ENCODE assay signal across 9 cellular contexts in the genomic region with DNA sequence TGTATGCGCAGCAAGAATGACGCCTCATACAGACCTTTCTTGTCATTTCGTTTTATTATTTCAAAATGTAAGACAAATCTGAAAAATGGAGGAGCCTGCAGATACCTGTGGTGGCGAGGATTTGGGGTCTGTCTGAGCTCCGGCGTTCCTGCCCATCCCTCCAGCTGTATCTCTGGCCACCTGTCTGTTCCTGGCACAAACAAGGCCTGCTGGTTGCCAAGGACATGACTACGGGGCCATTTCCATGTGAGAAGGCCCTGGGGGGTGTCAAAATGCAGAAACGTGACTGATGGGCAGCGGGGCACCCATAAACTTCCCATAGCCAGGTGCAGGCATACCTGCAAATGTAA. TPM values are rescaled to one million over a fixed set of nuclear protein-coding genes. Genes with fewer than 3 reads are reported as not detected.
DNase-seq lines count a peak whose midpoint lies in the region; ATAC-seq, FAIRE-seq and TF ChIP-seq lines count a peak whose summit lies in the region.
"Had no signal": no experiment of that assay in that cellular context is flagged by ENCODE, and none has a peak within 500 bp of the region (broad histone marks: within the 10 kb centered on the region; RNA-seq: fewer than 3 reads in every experiment).

No MANE protein-coding gene starts in this region.

- no peaks in the 10 kb centered on the region for H3K9me2 ChIP-seq in MM.1S (replicated peaks; ENCODE audit: insufficient read depth, low read length)

- H2AK5ac ChIP-seq in trophoblast cell (ENCODE audit: low read length) = no peak overlapping the region

- ATAC-seq in GM21619 (IDR thresholded peaks at IDR 0.05; ENCODE audit: unreplicated experiment) = no peak
- no peak for ATAC-seq in GM21360 (IDR thresholded peaks at IDR 0.05; ENCODE audit: unreplicated experiment)

- H3K23ac ChIP-seq in trophoblast cell (ENCODE audit: low read length) = no peak overlapping the region

- H3K4me1 ChIP-seq in MM.1S (ENCODE audit: low read length) = no peaks in the 10 kb centered on the region
- H3K4me1 ChIP-seq in endothelial cell of umbilical vein (ENCODE audit: control insufficient read depth, extremely low read depth, insufficient read depth, low read length) = peaks cover 16% of the 10 kb centered on the region
- peaks cover 4% of the 10 kb centered on the region in 2 experiments for H3K4me1 ChIP-seq in trophoblast cell (ENCODE audit: control insufficient read depth in 1 of 2, insufficient read depth in 2 of 2, low read length in 2 of 2)

- H3K4me2 ChIP-seq in MM.1S (ENCODE audit: low read depth, low read length) (peak overlapping the region; percentile 73), endothelial cell of umbilical vein (ENCODE audit: insufficient read depth, low read length) (peak overlapping the region; percentile 79), trophoblast cell (ENCODE audit: low read length) (peak overlapping the region; percentile 63)

- H3K14ac ChIP-seq in trophoblast cell (ENCODE audit: low read length) = peak overlapping the region; percentile 19

- H3K36me3 ChIP-seq in MM.1S (replicated peaks; ENCODE audit: insufficient read depth, low read length) (no peaks in the 10 kb centered on the region), endothelial cell of umbilical vein (ENCODE audit: control insufficient read depth in 2 of 2, extremely low read depth in 1 of 2, insufficient read depth in 2 of 2, low read length in 2 of 2) (no peaks in the 10 kb centered on the region), trophoblast cell (ENCODE audit: control insufficient read depth in 1 of 2, insufficient read depth in 2 of 2, low read length in 2 of 2) (no peaks in the 10 kb centered on the region)

- peak overlapping the region; percentile 63 for H3K4me3 ChIP-seq in MM.1S (ENCODE audit: low read length)
- peak overlapping the region; percentile 16 to 59 (median 37) for H3K4me3 ChIP-seq in endothelial cell of umbilical vein (replicated peaks in 1 of 3; ENCODE audit: insufficient read depth in 1 of 3, low read depth in 1 of 3, low read length in 3 of 3)
- no peak overlapping the region for H3K4me3 ChIP-seq in trophoblast cell (ENCODE audit: low read depth, low read length)

- no peak for DNase-seq in D721Med (ENCODE audit: insufficient read length, low spot score)
- DNase-seq in MM.1S = no peak
- peak; percentile 4 for DNase-seq in endothelial cell of umbilical vein (ENCODE audit: low read depth, low spot score)
- no peak for DNase-seq in trophoblast cell
- no peak for DNase-seq in RCC 7860 (ENCODE audit: low spot score)
- DNase-seq in CD1c-positive myeloid dendritic cell (ENCODE audit: extremely low spot score) = no peak

- H3K9me3 ChIP-seq in MM.1S (replicated peaks; ENCODE audit: insufficient read depth, low read length) (no peaks in the 10 kb centered on the region), endothelial cell of umbilical vein (replicated peaks; ENCODE audit: control insufficient read depth, insufficient read depth, low read length) (no peaks in the 10 kb centered on the region), trophoblast cell (ENCODE audit: insufficient read depth, low read depth, low read length) (no peaks in the 10 kb centered on the region)

- H3K79me1 ChIP-seq in trophoblast cell (ENCODE audit: low read length) = no peaks in the 10 kb centered on the region

- peak overlapping the region; percentile 14 for H2BK12ac ChIP-seq in trophoblast cell (ENCODE audit: low read length)

- H3K27me3 ChIP-seq in MM.1S (replicated peaks; ENCODE audit: insufficient read depth, low read length) (no peaks in the 10 kb centered on the region), endothelial cell of umbilical vein (ENCODE audit: control insufficient read depth in 2 of 2, insufficient read depth in 2 of 2, low read length in 2 of 2) (no peaks in the 10 kb centered on the region), trophoblast cell (ENCODE audit: insufficient read depth, low read length) (peaks cover 3% of the 10 kb centered on the region)

- no peak overlapping the region for H3K27ac ChIP-seq in MM.1S (ENCODE audit: low read length)
- H3K27ac ChIP-seq in endothelial cell of umbilical vein (ENCODE audit: insufficient read depth, low read depth, low read length) = no peak overlapping the region
- H3K27ac ChIP-seq in trophoblast cell (ENCODE audit: low read depth, low read length) = no peak overlapping the region

- peak overlapping the region; percentile 61 for H4K8ac ChIP-seq in trophoblast cell (ENCODE audit: low read depth, low read length)

- CTCF ChIA-PET in endothelial cell of umbilical vein (lab: Charles Lee) = no interaction called here

- H3K9ac ChIP-seq in MM.1S (ENCODE audit: low read length) (peak overlapping the region; percentile 47; the same call in 1 of the 2 replicates), endothelial cell of umbilical vein (replicated peaks; ENCODE audit: extremely low read depth, insufficient read depth, low read length) (peak overlapping the region; percentile 42), trophoblast cell (ENCODE audit: low read length) (no peak overlapping the region)

- H2AFZ ChIP-seq in MM.1S (ENCODE audit: low read length) (peak overlapping the region; percentile 75), endothelial cell of umbilical vein (ENCODE audit: low read depth, low read length) (peak overlapping the region; percentile 97), trophoblast cell (ENCODE audit: insufficient read depth, low read length, poor library complexity) (peak overlapping the region; percentile 66)

- dilution Hi-C loops in endothelial cell of umbilical vein (cut with MboI; ENCODE audit: extremely low pct_ligation_motif_present, low sequenced_read_pairs) = no loop called here

- H3K18ac ChIP-seq in trophoblast cell (ENCODE audit: low read length) = no peak overlapping the region

- H2BK120ac ChIP-seq in trophoblast cell (ENCODE audit: insufficient read depth, low read length, poor library complexity) = no peak overlapping the region

- H3K4ac ChIP-seq in trophoblast cell (ENCODE audit: low read depth, low read length) = no peak overlapping the region

- H3K9me1 ChIP-seq in endothelial cell of umbilical vein (replicated peaks; ENCODE audit: control insufficient read depth, extremely low read depth, insufficient read depth, low read length) = no peaks in the 10 kb centered on the region

- no peak for TF ChIP-seq POLR2A in endothelial cell of umbilical vein (IDR thresholded peaks at IDR 0.05; ENCODE audit: low read depth, low read length)

- H4K91ac ChIP-seq in trophoblast cell (ENCODE audit: low read depth, low read length) = no peak overlapping the region

- TF ChIP-seq CTCF in D721Med (IDR thresholded peaks at IDR 0.05; ENCODE audit: insufficient read depth, missing control alignments) (no peak), MM.1S (IDR thresholded peaks at IDR 0.05; ENCODE audit: low read length) (no peak), endothelial cell of umbilical vein (IDR thresholded peaks at IDR 0.05; ENCODE audit: extremely low read depth in 1 of 2, insufficient read depth in 1 of 2, low read depth in 1 of 2, low read length in 2 of 2) (no peak)

- FAIRE-seq in D721Med (lab: Jason Lieb, UNC) = peak; percentile 58
- FAIRE-seq in endothelial cell of umbilical vein (lab: Jason Lieb, UNC) = no peak
- FAIRE-seq in RCC 7860 (lab: Jason Lieb, UNC) = no peak

- POLR2A ChIA-PET in endothelial cell of umbilical vein (lab: Charles Lee) = no interaction called here

- 0 out of 2 replicates have a peak, but pooled peaks cover 8% of the 10 kb centered on the region for H3K79me2 ChIP-seq in MM.1S (ENCODE audit: low read length)
- H3K79me2 ChIP-seq in endothelial cell of umbilical vein (ENCODE audit: control insufficient read depth, insufficient read depth, low read length) = no peaks in the 10 kb centered on the region
- no peaks in the 10 kb centered on the region for H3K79me2 ChIP-seq in trophoblast cell (ENCODE audit: control insufficient read depth, insufficient read depth, low read length, poor library complexity)

- H4K20me1 ChIP-seq in MM.1S (ENCODE audit: insufficient read depth, low read length) (no peaks in the 10 kb centered on the region), endothelial cell of umbilical vein (replicated peaks; ENCODE audit: control insufficient read depth, extremely low read depth, insufficient read depth, low read length) (no peaks in the 10 kb centered on the region)

- BruUV-seq in endothelial cell of umbilical vein (replicated peaks; lab: Mats Ljungman, UMichigan) = no TSS peak

- intact Hi-C loops in endothelial cell of umbilical vein (cut with micrococcal nuclease) = no loop called here

- no peaks in the 10 kb centered on the region for H3F3A ChIP-seq in MM.1S (ENCODE audit: insufficient read depth, low read length)

- WGBS in trophoblast cell (ENCODE audit: extremely low coverage, insufficient coverage, insufficient read length) = no CpG with 5 or more reads among the region's 9 CpGs

- H4K12ac ChIP-seq in trophoblast cell (ENCODE audit: low read depth, low read length) = peak overlapping the region; percentile 90

- no peak overlapping the region for H2BK5ac ChIP-seq in trophoblast cell (ENCODE audit: low read depth, low read length, poor library complexity)

TF ChIP-seq in endothelial cell of umbilical vein, 7 proteins besides CTCF, POLR2A, EP300 and RAD21:
- TF ChIP-seq, protein P1, sequence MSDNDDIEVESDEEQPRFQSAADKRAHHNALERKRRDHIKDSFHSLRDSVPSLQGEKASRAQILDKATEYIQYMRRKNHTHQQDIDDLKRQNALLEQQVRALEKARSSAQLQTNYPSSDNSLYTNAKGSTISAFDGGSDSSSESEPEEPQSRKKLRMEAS (IDR thresholded peaks at IDR 0.05; ENCODE audit: insufficient read depth, insufficient read length) = no peak
- TF ChIP-seq FOS (IDR thresholded peaks at IDR 0.05; ENCODE audit: borderline replicate concordance, insufficient read depth, low read length) = no peak
- TF ChIP-seq POLR2AphosphoS5 (IDR thresholded peaks at IDR 0.05; ENCODE audit: insufficient read depth, low read depth, low read length) = no peak

RNA-seq across cellular contexts. Expression of a gene that starts 0.6 kb away (rescaled TPM):
- total RNA-seq in endothelial cell of umbilical vein = 4.2 and 5.2 TPM in 2 replicates
- polyA plus RNA-seq in endothelial cell of umbilical vein = 2.7 and 3.2 TPM in 2 replicates
- polyA plus RNA-seq in endothelial cell of umbilical vein (2011; cell fraction: cytosol; rRNA removed) = 3.2 and 3.4 TPM in 2 replicates
- 1.1 and 1.6 TPM in 2 replicates for polyA plus RNA-seq in endothelial cell of umbilical vein (2011; cell fraction: nucleus; rRNA removed)
- polyA plus RNA-seq in endothelial cell of umbilical vein (2012) = 0.34 and 0.43 TPM in 2 replicates
- polyA minus RNA-seq in endothelial cell of umbilical vein = 2.3 and 3.1 TPM in 2 replicates
- polyA minus RNA-seq in endothelial cell of umbilical vein (2011; cell fraction: cytosol; rRNA and poly(A)+ RNA removed) = not detected
- polyA minus RNA-seq in endothelial cell of umbilical vein (2011; cell fraction: nucleus; rRNA and poly(A)+ RNA removed) = 1.3 and 2.0 TPM in 2 replicates
- 0.56 and 0.85 TPM in 2 replicates for polyA plus RNA-seq in trophoblast cell (2013)
- total RNA-seq: T-helper 2 cell treated with Interferon-gamma antibody and Interleukin-4, amounts not matched to agents 100 ng/mL and 5 ng/mL, for 36 hours had no signal
